In genomic region chr10:102220612-102221011, GRCh38 we compare ENCODE assay signal across 19 cellular contexts.
"Had no signal": no experiment of that assay in that cellular context is flagged by ENCODE, and none has a peak within 500 bp of the region (broad histone marks: within the 10 kb centered on the region; RNA-seq: fewer than 3 reads in every experiment).

No MANE protein-coding gene starts in this region.

- ATAC-seq: activated CD8-positive, alpha-beta memory T cell treated with anti-CD3 and anti-CD28 coated beads, Interleukin-2, amount 10 ng/mL, durations not matched to agents 7 days and 5 days; esophagus mucosa; heart left ventricle; left lobe of liver had no signal

- DNase-seq: activated B cell treated with CpG ODN at 0.5 μM for 24 hours; activated CD4-positive, alpha-beta memory T cell treated with anti-CD3 and anti-CD28 coated beads, Interleukin-2, amount 10 ng/mL, durations not matched to agents 7 days and 5 days; activated CD4-positive, alpha-beta T cell treated with anti-CD3 and anti-CD28 coated beads for 48 hours; activated CD8-positive, alpha-beta memory T cell treated with anti-CD3 and anti-CD28 coated beads, Interleukin-2, amount 10 ng/mL, durations not matched to agents 7 days and 5 days; cerebellar nuclear complex; cortex of kidney; gastrocnemius medialis; heart left ventricle; kidney; midbrain; posterior cingulate gyrus; retina; stimulated activated CD4-positive, alpha-beta T cell treated with anti-CD3 and anti-CD28 coated beads, Interleukin-12 subunit alpha, Interleukin-12 subunit beta, amount 100 ng/mL, for 4 hours; stimulated activated CD4-positive, alpha-beta T cell treated with anti-CD3 and anti-CD28 coated beads, Interleukin-1b, Interleukin-23, amount 100 ng/mL, for 48 hours; stimulated activated CD8-positive, alpha-beta memory T cell treated with anti-CD3 and anti-CD28 coated beads, Interleukin-4, amount 100 ng/mL, for 48 hours; stimulated activated naive CD4-positive, alpha-beta T cell; thyroid gland had no signal

- H3K27ac ChIP-seq: gastrocnemius medialis, heart left ventricle, thyroid gland had no signal
